ENCODE assay signal across 10 cellular contexts in the genomic region with DNA sequence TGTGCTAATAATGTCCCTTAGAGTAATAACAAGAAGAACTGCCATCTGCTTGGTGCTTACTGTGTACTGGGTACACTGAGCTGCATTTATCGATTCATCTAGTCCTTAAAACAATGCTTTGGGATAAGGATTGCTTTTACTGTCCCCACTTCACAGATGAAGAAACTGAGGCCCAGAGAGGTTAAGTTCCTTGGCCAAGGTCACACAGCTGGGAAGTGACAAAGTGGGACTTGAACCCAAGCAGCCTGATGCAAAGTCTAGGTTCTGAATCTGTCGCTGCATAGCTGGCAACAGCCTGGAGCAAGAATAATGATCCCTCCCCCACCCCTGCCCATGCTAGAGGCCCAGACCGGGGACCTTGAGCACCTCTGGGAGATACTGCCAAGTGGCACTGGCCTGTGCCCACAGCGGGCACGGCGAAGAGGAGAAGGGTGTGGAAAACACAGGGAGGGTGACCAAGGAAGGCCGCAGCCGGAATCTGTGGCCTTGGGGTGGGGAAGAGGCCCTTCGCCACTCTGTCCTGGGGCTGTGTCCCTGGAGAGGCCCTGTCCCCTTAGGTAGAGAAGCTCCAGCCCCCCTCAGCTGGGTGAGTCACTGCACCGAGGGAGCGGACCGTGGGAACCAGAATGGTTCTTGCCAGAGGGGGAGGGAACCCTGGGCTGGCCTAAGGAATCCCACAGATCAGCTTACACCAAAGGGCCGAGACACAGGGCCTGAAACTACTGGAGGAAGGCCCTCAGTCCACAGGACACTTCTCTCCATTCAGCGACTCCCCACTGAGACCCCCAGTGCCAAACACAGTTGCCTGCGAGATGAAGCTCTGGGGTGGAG. TPM values are rescaled to one million over a fixed set of nuclear protein-coding genes. Genes with fewer than 3 reads are reported as not detected.
A peak's percentile ranks its signal among the peaks of the same experiment; 100 is the strongest.
DNase-seq lines count a peak whose midpoint lies in the region; ATAC-seq, FAIRE-seq and TF ChIP-seq lines count a peak whose summit lies in the region.
"Had no signal": no experiment of that assay in that cellular context is flagged by ENCODE, and none has a peak within 500 bp of the region (broad histone marks: within the 10 kb centered on the region; RNA-seq: fewer than 3 reads in every experiment).

No MANE protein-coding gene starts in this region.

- H2AFZ ChIP-seq in trophoblast cell (ENCODE audit: insufficient read depth, low read length, poor library complexity): no peak overlapping the region

- H3K36me3 ChIP-seq in SJSA1 (peaks cover 34% of the 10 kb centered on the region), trophoblast cell (ENCODE audit: control insufficient read depth in 1 of 2, insufficient read depth in 2 of 2, low read length in 2 of 2) (peaks cover 2 to 5% of the 10 kb centered on the region in 2 experiments)

- H3K9me3 Mint-ChIP-seq in activated CD4-positive, alpha-beta T cell treated with anti-CD3 and anti-CD28 coated beads for 36 hours (ENCODE audit: low read depth): no peaks in the 10 kb centered on the region
- no peaks in the 10 kb centered on the region for H3K9me3 Mint-ChIP-seq in activated CD8-positive, alpha-beta T cell treated with anti-CD3 and anti-CD28 coated beads, Interleukin-2, amount 10 ng/mL, durations not matched to agents 7 days and 5 days (ENCODE audit: insufficient read depth)

- no peak for FAIRE-seq in GM19239 (lab: Jason Lieb, UNC)
- FAIRE-seq: colon had no signal

- CTCF ChIA-PET in activated CD4-positive, alpha-beta T cell treated with anti-CD3 and anti-CD28 coated beads for 36 hours (lab: Charles Lee): interaction anchor here (0.9 kb wide), 1 partner anchor 8 kb away, joined by 6 read pairs; no protein-coding TSS in a partner anchor
- CTCF ChIA-PET in activated CD8-positive, alpha-beta T cell treated with anti-CD3 and anti-CD28 coated beads, Interleukin-2, amount 10 ng/mL, durations not matched to agents 7 days and 5 days (lab: Charles Lee): no interaction called here

- H2BK5ac ChIP-seq in trophoblast cell (ENCODE audit: low read depth, low read length, poor library complexity): peak overlapping the region; percentile 43

- DNase-seq in CD1c-positive myeloid dendritic cell (ENCODE audit: extremely low spot score) (peak; percentile 23), SJSA1 (ENCODE audit: low read depth in 1 of 2, low spot score in 2 of 2) (peak; percentile 93 to 97), foreskin fibroblast (peak; percentile 94 to 96), trophoblast cell (peak in 1 of 2 donors; percentile 32), GM19239 (ENCODE audit: insufficient read length, low spot score) (no peak), HuH-7.5 (ENCODE audit: low spot score) (no peak)
- DNase-seq in activated CD4-positive, alpha-beta T cell treated with anti-CD3 and anti-CD28 coated beads for 36 hours: no peak
- DNase-seq in activated CD8-positive, alpha-beta T cell treated with anti-CD3 and anti-CD28 coated beads, Interleukin-2, amount 10 ng/mL, durations not matched to agents 7 days and 5 days: no peak
- DNase-seq: NCI-H187 had no signal

- peak overlapping the region; percentile 1 for H3K9ac ChIP-seq in trophoblast cell (ENCODE audit: low read length)

- no peak overlapping the region for H3K23ac ChIP-seq in trophoblast cell (ENCODE audit: low read length)

- H4K91ac ChIP-seq in trophoblast cell (ENCODE audit: low read depth, low read length): peak overlapping the region; percentile 84

- no peaks in the 10 kb centered on the region for H3K36me3 Mint-ChIP-seq in activated CD4-positive, alpha-beta T cell treated with anti-CD3 and anti-CD28 coated beads for 36 hours (ENCODE audit: low read depth)
- no peaks in the 10 kb centered on the region for H3K36me3 Mint-ChIP-seq in activated CD8-positive, alpha-beta T cell treated with anti-CD3 and anti-CD28 coated beads, Interleukin-2, amount 10 ng/mL, durations not matched to agents 7 days and 5 days (ENCODE audit: low read depth)

- H3K27ac Mint-ChIP-seq in activated CD4-positive, alpha-beta T cell treated with anti-CD3 and anti-CD28 coated beads for 36 hours: no peak overlapping the region
- no peak overlapping the region for H3K27ac Mint-ChIP-seq in activated CD8-positive, alpha-beta T cell treated with anti-CD3 and anti-CD28 coated beads, Interleukin-2, amount 10 ng/mL, durations not matched to agents 7 days and 5 days

- H3K4me1 ChIP-seq in SJSA1 (replicated peaks) (peaks cover 80% of the 10 kb centered on the region), trophoblast cell (ENCODE audit: control insufficient read depth in 1 of 2, insufficient read depth in 2 of 2, low read length in 2 of 2) (peaks cover 50 to 60% of the 10 kb centered on the region in 2 experiments)

- peak overlapping the region; percentile 55 for H3K18ac ChIP-seq in trophoblast cell (ENCODE audit: low read length)

- no peak for ATAC-seq in activated CD4-positive, alpha-beta T cell treated with anti-CD3 and anti-CD28 coated beads for 36 hours
- ATAC-seq in activated CD8-positive, alpha-beta T cell treated with anti-CD3 and anti-CD28 coated beads, Interleukin-2, amount 10 ng/mL, durations not matched to agents 7 days and 5 days: no peak

- H3K4me1 Mint-ChIP-seq in activated CD4-positive, alpha-beta T cell treated with anti-CD3 and anti-CD28 coated beads for 36 hours: peaks cover 10% of the 10 kb centered on the region
- H3K4me1 Mint-ChIP-seq in activated CD8-positive, alpha-beta T cell treated with anti-CD3 and anti-CD28 coated beads, Interleukin-2, amount 10 ng/mL, durations not matched to agents 7 days and 5 days (ENCODE audit: low read depth): peaks cover 13% of the 10 kb centered on the region

- H3K27ac ChIP-seq in SJSA1 (peak overlapping the region; percentile 84), trophoblast cell (ENCODE audit: low read depth, low read length) (peak overlapping the region; percentile 76)

- peak overlapping the region; percentile 49 for H2BK120ac ChIP-seq in trophoblast cell (ENCODE audit: insufficient read depth, low read length, poor library complexity)

- 0 out of 2 replicates have a peak, but pooled peaks cover 3% of the 10 kb centered on the region for H3K9me3 ChIP-seq in SJSA1 (replicated peaks)
- no peaks in the 10 kb centered on the region for H3K9me3 ChIP-seq in trophoblast cell (ENCODE audit: insufficient read depth, low read depth, low read length)

- H3K27me3 ChIP-seq in SJSA1 (replicated peaks) (no peaks in the 10 kb centered on the region), trophoblast cell (ENCODE audit: insufficient read depth, low read length) (no peaks in the 10 kb centered on the region)

- intact Hi-C loops in activated CD4-positive, alpha-beta T cell treated with anti-CD3 and anti-CD28 coated beads for 36 hours (cut with DNase I, micrococcal nuclease): loop anchor here in 1 of 2 experiments (10.0 kb wide), 1 partner anchor 108 kb away; no protein-coding TSS in a partner anchor

- peaks cover 56% of the 10 kb centered on the region for H3K79me1 ChIP-seq in trophoblast cell (ENCODE audit: low read length)

- peaks cover 70% of the 10 kb centered on the region for H3K79me2 ChIP-seq in trophoblast cell (ENCODE audit: control insufficient read depth, insufficient read depth, low read length, poor library complexity)

- peaks cover 18% of the 10 kb centered on the region for H3K27me3 Mint-ChIP-seq in activated CD4-positive, alpha-beta T cell treated with anti-CD3 and anti-CD28 coated beads for 36 hours
- peaks cover 63% of the 10 kb centered on the region for H3K27me3 Mint-ChIP-seq in activated CD8-positive, alpha-beta T cell treated with anti-CD3 and anti-CD28 coated beads, Interleukin-2, amount 10 ng/mL, durations not matched to agents 7 days and 5 days (ENCODE audit: low read depth)

- peak overlapping the region; percentile 80 for H3K4ac ChIP-seq in trophoblast cell (ENCODE audit: low read depth, low read length)

- no peak overlapping the region for H4K12ac ChIP-seq in trophoblast cell (ENCODE audit: low read depth, low read length)

- H3K14ac ChIP-seq in trophoblast cell (ENCODE audit: low read length): peak overlapping the region; percentile 69

- peak overlapping the region; percentile 20 for H4K8ac ChIP-seq in trophoblast cell (ENCODE audit: low read depth, low read length)

- peak overlapping the region; percentile 93 for H3K4me2 ChIP-seq in trophoblast cell (ENCODE audit: low read length)

- no peak for TF ChIP-seq CTCF in foreskin fibroblast (IDR thresholded peaks at IDR 0.05; ENCODE audit: low read depth, low read length)

- H3K4me3 ChIP-seq in SJSA1 (peak overlapping the region; percentile 88), foreskin fibroblast (ENCODE audit: low read depth in 1 of 2, low read length in 2 of 2) (peak overlapping the region; percentile 63 to 96), trophoblast cell (ENCODE audit: low read depth, low read length) (peak overlapping the region; percentile 40)

- WGBS in trophoblast cell (ENCODE audit: extremely low coverage, insufficient coverage, insufficient read length): no CpG with 5 or more reads among the region's 15 CpGs

- H2BK12ac ChIP-seq in trophoblast cell (ENCODE audit: low read length): peak overlapping the region; percentile 53

- POLR2A ChIA-PET in activated CD4-positive, alpha-beta T cell treated with anti-CD3 and anti-CD28 coated beads for 36 hours (lab: Charles Lee): no interaction called here
- POLR2A ChIA-PET in activated CD8-positive, alpha-beta T cell treated with anti-CD3 and anti-CD28 coated beads, Interleukin-2, amount 10 ng/mL, durations not matched to agents 7 days and 5 days (lab: Charles Lee): no interaction called here

- H2AK5ac ChIP-seq in trophoblast cell (ENCODE audit: low read length): peak overlapping the region; percentile 24

- H3K4me3 Mint-ChIP-seq in activated CD4-positive, alpha-beta T cell treated with anti-CD3 and anti-CD28 coated beads for 36 hours: no peak overlapping the region
- no peak overlapping the region for H3K4me3 Mint-ChIP-seq in activated CD8-positive, alpha-beta T cell treated with anti-CD3 and anti-CD28 coated beads, Interleukin-2, amount 10 ng/mL, durations not matched to agents 7 days and 5 days

RNA-seq across cellular contexts. Expression of a gene that starts 3.5 kb away (rescaled TPM):
- total RNA-seq in SJSA1 (2014; rRNA removed; shearing (Covaris generic)): 80.1 and 91.6 TPM in 2 replicates
- polyA plus RNA-seq in trophoblast cell (2013): 282 and 293 TPM in 2 replicates
- total RNA-seq in activated CD4-positive, alpha-beta T cell treated with anti-CD3 and anti-CD28 coated beads for 36 hours: 1 to 10 TPM; 3.1 to 4.6 TPM
- total RNA-seq in activated CD8-positive, alpha-beta T cell treated with anti-CD3 and anti-CD28 coated beads, Interleukin-2, amount 10 ng/mL, durations not matched to agents 7 days and 5 days: 1 to 10 TPM; 3.7 to 4.1 TPM

RNA-seq across cellular contexts. Expression of a gene that starts 60.0 kb away (rescaled TPM):
- not detected in 2 replicates for total RNA-seq in SJSA1 (2014; rRNA removed; shearing (Covaris generic))
- not detected in 2 replicates for polyA plus RNA-seq in trophoblast cell (2013)
- not detected for total RNA-seq in activated CD4-positive, alpha-beta T cell treated with anti-CD3 and anti-CD28 coated beads for 36 hours
- total RNA-seq in activated CD8-positive, alpha-beta T cell treated with anti-CD3 and anti-CD28 coated beads, Interleukin-2, amount 10 ng/mL, durations not matched to agents 7 days and 5 days: not detected

Comparison
In these comparisons a context has a peak if more than half of its experiments do, and no peak if none do; other contexts are left out.
1. DNase-seq: peak in CD1c-positive myeloid dendritic cell (single experiment), SJSA1 (2 of 2) and foreskin fibroblast (2 of 2); none in activated CD4-positive, alpha-beta T cell treated with anti-CD3 and anti-CD28 coated beads for 36 hours (single experiment), activated CD8-positive, alpha-beta T cell treated with anti-CD3 and anti-CD28 coated beads, Interleukin-2, amount 10 ng/mL, durations not matched to agents 7 days and 5 days (single experiment), GM19239 (single experiment) and HuH-7.5 (single experiment).
2. RNA of a gene that starts 3.5 kb away (total RNA-seq): 80.1 to 91.6 TPM in SJSA1; 3.1 to 4.6 TPM in activated CD4-positive, alpha-beta T cell treated with anti-CD3 and anti-CD28 coated beads for 36 hours and 3.7 to 4.1 TPM in activated CD8-positive, alpha-beta T cell treated with anti-CD3 and anti-CD28 coated beads, Interleukin-2, amount 10 ng/mL, durations not matched to agents 7 days and 5 days; every median in the first group is over 10 times any median in the second.
3. Peak in every context shown above with its lines, with median percentiles within 50 percentile points of each other: H3K4me3 ChIP-seq.